ENCODE assay signal across 1 cellular context in the genomic region with DNA sequence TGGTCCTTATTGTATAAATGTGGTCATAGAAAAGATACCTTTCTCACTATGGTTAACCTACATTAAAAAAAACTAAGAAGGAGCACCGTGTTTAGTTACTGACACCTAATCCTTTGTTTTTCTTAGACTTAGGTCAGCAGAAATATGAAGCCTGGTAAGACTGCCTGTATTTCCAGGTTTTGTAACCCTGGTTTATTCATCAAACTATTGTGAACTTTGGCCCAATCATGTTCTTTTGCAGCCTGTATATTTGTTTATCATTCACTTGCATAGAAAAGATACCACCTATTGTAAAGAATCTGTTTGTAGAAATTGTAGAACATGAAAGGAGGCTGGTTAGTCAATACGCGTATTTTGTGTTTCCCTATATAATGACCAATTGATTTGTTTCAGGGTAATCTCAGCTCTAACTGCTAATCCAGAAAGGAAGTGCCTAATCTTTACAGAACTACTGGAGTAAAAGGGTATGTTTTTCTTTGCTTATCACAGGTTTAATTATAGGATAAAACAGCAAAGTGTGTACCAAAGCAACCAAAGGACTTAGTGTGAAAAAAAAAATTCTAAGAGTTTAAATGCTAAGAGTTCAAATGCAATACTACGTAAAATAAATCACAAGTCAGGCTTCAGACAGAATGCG.
TF ChIP-seq lines count a peak whose summit lies in the region.

No MANE protein-coding gene starts in this region.

TF ChIP-seq in HEK293, 187 proteins besides CTCF, POLR2A, EP300 and RAD21 (continued from another document):
- no peak for TF ChIP-seq ZNF580 (tag by site-specific recombination; IDR thresholded peaks at IDR 0.05)
- peak; percentile 86 for TF ChIP-seq WT1 (tag by site-specific recombination; IDR thresholded peaks at IDR 0.05)
- peak; percentile 74 for TF ChIP-seq ZXDB (tag by site-specific recombination; IDR thresholded peaks at IDR 0.05)
- peak; percentile 94 for TF ChIP-seq SP7 (tag by site-specific recombination; IDR thresholded peaks at IDR 0.05)
- TF ChIP-seq ZNF843 (tag by site-specific recombination; IDR thresholded peaks at IDR 0.05) = peak; percentile 84
- peak; percentile 79 for TF ChIP-seq PRDM6 (tag by site-specific recombination; IDR thresholded peaks at IDR 0.05)
- peak; percentile 63; the same call in 1 of the 2 replicates for TF ChIP-seq GFI1B (tag by site-specific recombination; IDR thresholded peaks at IDR 0.05)
- peak; percentile 47; the same call in 1 of the 2 replicates for TF ChIP-seq TRIM28 (IDR thresholded peaks at IDR 0.05; ENCODE audit: borderline replicate concordance, low read length)
- peak; percentile 93 for TF ChIP-seq FEZF1 (tag by site-specific recombination; IDR thresholded peaks at IDR 0.05)
- TF ChIP-seq ZNF335 (tag by site-specific recombination; conservative IDR thresholded peaks at IDR 0.05) = peak; percentile 36
- TF ChIP-seq ZNF2 (tag by site-specific recombination; IDR thresholded peaks at IDR 0.05) = 0 out of 2 replicates have a peak, but pooled peaks have one; percentile 30
- no peak for TF ChIP-seq GLI2 (tag by site-specific recombination; IDR thresholded peaks at IDR 0.05; ENCODE audit: borderline replicate concordance, low read depth)
